In genomic region chr19:51704601-51705000, GRCh38 we compare ENCODE assay signal across 9 cellular contexts. TPM values are rescaled to one million over a fixed set of nuclear protein-coding genes. Genes with fewer than 3 reads are reported as not detected.
A peak's percentile ranks its signal among the peaks of the same experiment; 100 is the strongest.
DNase-seq lines count a peak whose midpoint lies in the region; ATAC-seq and TF ChIP-seq lines count a peak whose summit lies in the region.
"Had no signal": no experiment of that assay in that cellular context is flagged by ENCODE, and none has a peak within 500 bp of the region (broad histone marks: within the 10 kb centered on the region; RNA-seq: fewer than 3 reads in every experiment).

No MANE protein-coding gene starts in this region.

- intact Hi-C loops in transverse colon (cut with DNase I; ENCODE audit: low total_unique reads): no loop called here

- H3K4me1 ChIP-seq in transverse colon: peaks cover 13 to 36% (median 25%) of the 10 kb centered on the region in 4 donors

- peak overlapping the region; percentile 87 for H3K27ac Mint-ChIP-seq in activated naive CD4-positive, alpha-beta T cell treated with anti-CD3 and anti-CD28 coated beads, Interleukin-2, amount 10 ng/mL, durations not matched to agents 7 days and 5 days
- H3K27ac Mint-ChIP-seq in memory B cell: peak overlapping the region; percentile 79

- H3K9me3 ChIP-seq in transverse colon: no peaks in the 10 kb centered on the region

- peak overlapping the region; percentile 78 for H3K27ac ChIP-seq in brain microvascular endothelial cell
- peak overlapping the region; percentile 89 to 95 (median 94) for H3K27ac ChIP-seq in transverse colon

- H3K9me3 Mint-ChIP-seq in activated naive CD4-positive, alpha-beta T cell treated with anti-CD3 and anti-CD28 coated beads, Interleukin-2, amount 10 ng/mL, durations not matched to agents 7 days and 5 days: peaks cover 3% of the 10 kb centered on the region
- H3K9me3 Mint-ChIP-seq in memory B cell: peaks cover 3% of the 10 kb centered on the region

- H3K4me3 Mint-ChIP-seq in activated naive CD4-positive, alpha-beta T cell treated with anti-CD3 and anti-CD28 coated beads, Interleukin-2, amount 10 ng/mL, durations not matched to agents 7 days and 5 days: peak overlapping the region; percentile 87
- H3K4me3 Mint-ChIP-seq in memory B cell: peak overlapping the region; percentile 81

- TF ChIP-seq POLR2A in transverse colon (IDR thresholded peaks at IDR 0.05): no peak

- no peak for TF ChIP-seq CTCF in brain microvascular endothelial cell (IDR thresholded peaks at IDR 0.05; ENCODE audit: low read depth, low read length, missing control alignments)
- TF ChIP-seq CTCF in transverse colon (IDR thresholded peaks at IDR 0.05): no peak

- no peaks in the 10 kb centered on the region for H3K27me3 ChIP-seq in brain microvascular endothelial cell (replicated peaks)
- no peaks in the 10 kb centered on the region for H3K27me3 ChIP-seq in transverse colon

- DNase-seq in activated naive CD4-positive, alpha-beta T cell treated with anti-CD3 and anti-CD28 coated beads, Interleukin-2, amount 10 ng/mL, durations not matched to agents 7 days and 5 days: peak; percentile 24
- no peak for DNase-seq in activated naive CD4-positive, alpha-beta T cell treated with Interleukin-2 at 50 U/mL for 16 hours
- DNase-seq in brain microvascular endothelial cell: no peak
- no peak for DNase-seq in memory B cell (ENCODE audit: low spot score in 2 of 2)
- no peak for DNase-seq in transverse colon
- no peak for DNase-seq in NCI-H2196 treated with DMSO at 0.1 percent for 48 hours (lab: John Stamatoyannopoulos, UW; ENCODE audit: unreplicated experiment)
- no peak for DNase-seq in NK-92 treated with Interleukin-12 subunit alpha and Interleukin-12 subunit beta, amount 100 ng/mL, for 24 hours (lab: John Stamatoyannopoulos, UW)
- DNase-seq: DMS53 had no signal

- H3K36me3 ChIP-seq in brain microvascular endothelial cell (replicated peaks) (peaks cover 52% of the 10 kb centered on the region), transverse colon (no peaks in the 10 kb centered on the region)

- peaks cover 23% of the 10 kb centered on the region for H3K36me3 Mint-ChIP-seq in activated naive CD4-positive, alpha-beta T cell treated with anti-CD3 and anti-CD28 coated beads, Interleukin-2, amount 10 ng/mL, durations not matched to agents 7 days and 5 days
- peaks cover 12% of the 10 kb centered on the region for H3K36me3 Mint-ChIP-seq in memory B cell

- 0 to 34% methylated on average over 1 to 5 of the region's 5 CpGs for WGBS in transverse colon (ENCODE audit: low coverage in 1 of 2), 2 donors

- H3K4me3 ChIP-seq in brain microvascular endothelial cell (ENCODE audit: low read depth, low read length): peak overlapping the region; percentile 60
- H3K4me3 ChIP-seq in transverse colon: peak overlapping the region; percentile 54 to 81 (median 73)

- in situ Hi-C loops in brain microvascular endothelial cell (cut with HindIII; ENCODE audit: low pct_ligation_motif_present, low sequenced_read_pairs): no loop called here
- in situ Hi-C loops in transverse colon (cut with MboI; ENCODE audit: low pct_ligation_motif_present in 1 of 4, low pct_unique_long_range_greater_than_20kb in 1 of 4, low sequenced_read_pairs in 3 of 4): no loop called here

- TF ChIP-seq EP300 in transverse colon (IDR thresholded peaks at IDR 0.05; ENCODE audit: low read depth): no peak

- CTCF ChIA-PET in activated naive CD4-positive, alpha-beta T cell treated with anti-CD3 and anti-CD28 coated beads, Interleukin-2, amount 10 ng/mL, durations not matched to agents 7 days and 5 days (lab: Charles Lee): interaction anchor here (1.0 kb wide), 2 partner anchors 14 to 48 kb away, joined by 3 to 4 read pairs; no protein-coding TSS in a partner anchor

- H3K27me3 Mint-ChIP-seq in activated naive CD4-positive, alpha-beta T cell treated with anti-CD3 and anti-CD28 coated beads, Interleukin-2, amount 10 ng/mL, durations not matched to agents 7 days and 5 days: peaks cover 28% of the 10 kb centered on the region
- H3K27me3 Mint-ChIP-seq in memory B cell: peaks cover 8% of the 10 kb centered on the region

- H3K4me1 Mint-ChIP-seq in activated naive CD4-positive, alpha-beta T cell treated with anti-CD3 and anti-CD28 coated beads, Interleukin-2, amount 10 ng/mL, durations not matched to agents 7 days and 5 days: peaks cover 31% of the 10 kb centered on the region
- H3K4me1 Mint-ChIP-seq in memory B cell: peaks cover 22% of the 10 kb centered on the region

- ATAC-seq in memory B cell (ENCODE audit: low read depth) (no peak), HG02610 (IDR thresholded peaks at IDR 0.05; ENCODE audit: unreplicated experiment) (no peak)

RNA-seq across cellular contexts. Expression of gene SPACA6, which starts 11.5 kb away (rescaled TPM):
- 10 to 100 TPM in 2 of 4 donors, 1 to 10 TPM in 2; 2.3 to 25.1 (median 12.4) TPM for total RNA-seq in transverse colon

RNA-seq across cellular contexts. Expression of gene HAS1, which starts 19.2 kb away (rescaled TPM):
- total RNA-seq in transverse colon: 1 to 10 TPM in 1 of 4 donors, under 1 TPM in 2, not detected in 1; 0.27 to 1.9 (median 0.48) TPM

RNA-seq across cellular contexts. Expression of gene FPR1, which starts 47.1 kb away (rescaled TPM):
- total RNA-seq in transverse colon: 1 to 10 TPM in 2 of 4 donors, not detected in 2; 1.5 to 4.4 TPM

RNA-seq across cellular contexts. Expression of gene FPR2, which starts 56.4 kb away (rescaled TPM):
- not detected for total RNA-seq in transverse colon

RNA-seq across cellular contexts. Expression of gene SIGLEC14, which starts 58.0 kb away (rescaled TPM):
- 1 to 10 TPM in 2 of 4 donors, not detected in 2; 2.2 to 6.0 TPM for total RNA-seq in transverse colon
